ENCODE assay signal across 8 cellular contexts in the genomic region with DNA sequence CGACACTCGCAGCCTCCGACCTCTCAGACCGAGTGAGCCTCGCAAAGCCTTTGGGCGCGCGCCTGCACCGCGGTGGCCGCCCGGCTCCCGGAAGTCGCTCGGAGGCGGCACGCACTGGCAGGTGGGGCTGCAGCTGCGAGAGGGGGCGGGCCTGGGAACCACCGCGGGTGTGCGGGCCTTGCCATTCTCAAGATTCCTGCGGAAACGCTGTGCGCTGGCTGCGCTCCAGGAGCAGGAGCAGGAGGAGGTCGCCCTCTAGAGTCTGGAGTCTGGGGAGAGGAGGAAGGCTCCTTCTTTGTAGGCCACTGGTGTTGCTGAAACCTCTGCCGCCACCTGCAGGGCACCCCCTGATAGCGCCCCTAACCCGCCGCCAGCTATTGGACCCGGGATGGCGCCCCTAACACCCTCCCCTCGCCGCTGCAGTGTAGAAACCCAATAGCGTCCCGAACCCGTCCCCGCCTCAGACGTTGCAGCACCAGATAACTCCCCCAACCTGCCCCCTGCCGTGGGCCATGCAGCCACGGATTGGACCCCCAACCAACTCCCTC.
DNase-seq lines count a peak whose midpoint lies in the region; ATAC-seq and TF ChIP-seq lines count a peak whose summit lies in the region.

No MANE protein-coding gene starts in this region.

- peak overlapping the region; percentile 44 for H3K27ac ChIP-seq in 22Rv1

- DNase-seq in NCI-H146 treated with DMSO at 0.1 percent for 48 hours (lab: John Stamatoyannopoulos, UW; ENCODE audit: unreplicated experiment) (peak; percentile 18), UCSD-AML1 (lab: John Stamatoyannopoulos, UW; ENCODE audit: unreplicated experiment) (peak; percentile 30), astrocyte of the hippocampus (ENCODE audit: low read depth, low spot score) (peak; percentile 52), iPS DF 4.7 (ENCODE audit: extremely low read depth, low spot score) (peak; percentile 38)
- peak; percentile 32 to 48 for DNase-seq in stimulated activated CD4-positive, alpha-beta T cell treated with anti-CD3 and anti-CD28 coated beads, Interleukin-1b, Interleukin-23, amount 100 ng/mL, for 4 hours (ENCODE audit: low read depth in 2 of 2)

- peak; percentile 84 for ATAC-seq in GM18870 (IDR thresholded peaks at IDR 0.05; ENCODE audit: unreplicated experiment)
- ATAC-seq in HG02970 (IDR thresholded peaks at IDR 0.05; ENCODE audit: low FRiP score, unreplicated experiment): peak; percentile 51

- peak; percentile 55 for TF ChIP-seq CTCF in 22Rv1 (IDR thresholded peaks at IDR 0.05)

Comparison
In these comparisons a context has a peak if more than half of its experiments do, and no peak if none do; other contexts are left out.
1. Peak in every context shown above with its lines: DNase-seq, ATAC-seq and H3K27ac ChIP-seq.